17 cellular contexts compared by ENCODE assay signal in the genomic region with DNA sequence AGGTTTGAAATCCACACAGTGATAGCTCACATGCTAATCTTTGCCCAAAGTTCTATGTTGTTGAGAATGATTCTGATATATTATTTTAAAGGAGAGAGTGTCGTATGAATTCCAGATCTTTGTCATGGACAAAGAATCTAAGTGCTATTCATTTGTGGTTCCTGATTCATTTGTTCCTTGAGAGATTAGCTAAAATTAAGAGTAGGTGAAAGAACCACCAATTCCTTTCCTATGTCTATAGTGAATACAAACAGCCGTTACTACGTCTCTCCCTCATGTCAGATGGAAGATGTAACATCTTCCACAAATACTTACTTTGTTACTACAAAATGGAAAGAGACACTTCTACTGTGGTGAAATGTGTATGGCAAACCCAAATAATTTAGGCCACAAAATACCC. TPM values are rescaled to one million over a fixed set of nuclear protein-coding genes. Genes with fewer than 3 reads are reported as not detected.
DNase-seq lines count a peak whose midpoint lies in the region; ATAC-seq and TF ChIP-seq lines count a peak whose summit lies in the region.
"Had no signal": no experiment of that assay in that cellular context is flagged by ENCODE, and none has a peak within 500 bp of the region (broad histone marks: within the 10 kb centered on the region; RNA-seq: fewer than 3 reads in every experiment).

No MANE protein-coding gene starts in this region.

- no peaks in the 10 kb centered on the region for H3K36me3 ChIP-seq in neural progenitor cell
- H3K36me3 ChIP-seq in Peyer's patch, result no peaks in the 10 kb centered on the region
- H3K36me3 ChIP-seq: BLaER1 had no signal

- no peaks in the 10 kb centered on the region for H4K20me1 ChIP-seq in neural progenitor cell (ENCODE audit: low read depth)

- no peak overlapping the region for H3K9ac ChIP-seq in neural progenitor cell
- H3K9ac ChIP-seq: BLaER1 had no signal

- no peak overlapping the region for H3K4me3 Mint-ChIP-seq in stimulated activated naive CD8-positive, alpha-beta T cell treated with anti-CD3 and anti-CD28 coated beads, Interleukin-15, amount 100 ng/mL, for 72 hours
- H3K4me3 Mint-ChIP-seq in brain (peak overlapping the region in 3 of 5 experiments; percentile 51 to 68 (median 67)), neural progenitor cell (peak overlapping the region; percentile 27)
- H3K4me3 Mint-ChIP-seq: CD14-positive monocyte, GM23338 had no signal

- peaks cover 42% of the 10 kb centered on the region for H3K27me3 Mint-ChIP-seq in stimulated activated naive CD8-positive, alpha-beta T cell treated with anti-CD3 and anti-CD28 coated beads, Interleukin-15, amount 100 ng/mL, for 72 hours
- H3K27me3 Mint-ChIP-seq in brain, result peaks cover 56% of the 10 kb centered on the region
- peaks cover 9% of the 10 kb centered on the region for H3K27me3 Mint-ChIP-seq in neural progenitor cell (ENCODE audit: insufficient read depth, low read depth)

- H3K27me3 ChIP-seq in neural progenitor cell (no peaks in the 10 kb centered on the region), Peyer's patch (no peaks in the 10 kb centered on the region)

- no peak overlapping the region for H2AFZ ChIP-seq in neural progenitor cell (replicated peaks)
- H2AFZ ChIP-seq: GM23338 had no signal

- TF ChIP-seq CTCF in brain (conservative IDR thresholded peaks at IDR 0.05) (no peak), neural progenitor cell (IDR thresholded peaks at IDR 0.05) (no peak), Peyer's patch (IDR thresholded peaks at IDR 0.05) (no peak)

- no peaks in the 10 kb centered on the region for H3K9me3 Mint-ChIP-seq in stimulated activated naive CD8-positive, alpha-beta T cell treated with anti-CD3 and anti-CD28 coated beads, Interleukin-15, amount 100 ng/mL, for 72 hours
- H3K9me3 Mint-ChIP-seq in brain, result peaks cover 0 to 6% (median 3%) of the 10 kb centered on the region in 5 experiments
- peaks cover 3% of the 10 kb centered on the region for H3K9me3 Mint-ChIP-seq in neural progenitor cell
- H3K9me3 Mint-ChIP-seq: GM23338 had no signal

- DNase-seq in stimulated activated naive CD8-positive, alpha-beta T cell treated with anti-CD3 and anti-CD28 coated beads, Interleukin-15, Interleukin-2, amounts not matched to agents 100 U/mL and 50 U/mL, for 24 hours, result no peak
- no peak for DNase-seq in stimulated activated naive CD8-positive, alpha-beta T cell treated with anti-CD3 and anti-CD28 coated beads, Interleukin-15, amount 100 ng/mL, for 72 hours
- DNase-seq in neural progenitor cell (ENCODE audit: low spot score) (no peak), Peyer's patch (no peak), NCI-H2171 treated with DMSO at 0.1 percent for 48 hours (lab: John Stamatoyannopoulos, UW) (no peak)
- DNase-seq: 8988T; CD4-positive, alpha-beta memory T cell; DMS153; DMS79; GDM1; HCEC 1CT had no signal

- H3K4me1 Mint-ChIP-seq in stimulated activated naive CD8-positive, alpha-beta T cell treated with anti-CD3 and anti-CD28 coated beads, Interleukin-15, amount 100 ng/mL, for 72 hours, result peaks cover 12% of the 10 kb centered on the region
- peaks cover 16% of the 10 kb centered on the region for H3K4me1 Mint-ChIP-seq in brain
- peaks cover 17% of the 10 kb centered on the region for H3K4me1 Mint-ChIP-seq in neural progenitor cell

- H3K27ac Mint-ChIP-seq in stimulated activated naive CD8-positive, alpha-beta T cell treated with anti-CD3 and anti-CD28 coated beads, Interleukin-15, amount 100 ng/mL, for 72 hours, result no peak overlapping the region
- no peak overlapping the region for H3K27ac Mint-ChIP-seq in brain
- no peak overlapping the region for H3K27ac Mint-ChIP-seq in neural progenitor cell
- H3K27ac Mint-ChIP-seq: CD14-positive monocyte; CD4-positive, alpha-beta memory T cell; GM23338 had no signal

- H3K9me3 ChIP-seq in neural progenitor cell (ENCODE audit: low read depth) (no peaks in the 10 kb centered on the region), Peyer's patch (no peaks in the 10 kb centered on the region)
- H3K9me3 ChIP-seq: BLaER1 had no signal

- H3K4me3 ChIP-seq in neural progenitor cell (no peak overlapping the region), Peyer's patch (no peak overlapping the region)
- H3K4me3 ChIP-seq: BLaER1, GM23338 had no signal

- H3K36me3 Mint-ChIP-seq in brain (no peaks in the 10 kb centered on the region), neural progenitor cell (no peaks in the 10 kb centered on the region)
- H3K36me3 Mint-ChIP-seq: CD14-positive monocyte; CD4-positive, alpha-beta memory T cell had no signal

- H3K4me1 ChIP-seq in neural progenitor cell (peaks cover 7% of the 10 kb centered on the region), Peyer's patch (peaks cover 0 to 10% (median 0%) of the 10 kb centered on the region in 4 donors)

- H3K27ac ChIP-seq in neural progenitor cell, result no peak overlapping the region
- no peak overlapping the region for H3K27ac ChIP-seq in Peyer's patch
- H3K27ac ChIP-seq: BLaER1 had no signal

- H3K4me2 ChIP-seq in neural progenitor cell, result no peak overlapping the region
- H3K4me2 ChIP-seq: BLaER1, GM23338 had no signal

- peaks cover 17% of the 10 kb centered on the region for H3K79me2 ChIP-seq in neural progenitor cell (ENCODE audit: low read depth)

- H3F3A ChIP-seq in neural progenitor cell (ENCODE audit: low read depth), result peaks cover 36% of the 10 kb centered on the region

- no peak for TF ChIP-seq POLR2A in Peyer's patch (IDR thresholded peaks at IDR 0.05)

- peak; percentile 16 for ATAC-seq in stimulated activated naive CD8-positive, alpha-beta T cell treated with anti-CD3 and anti-CD28 coated beads, Interleukin-15, Interleukin-2, amounts not matched to agents 100 U/mL and 50 U/mL, for 24 hours
- no peak for ATAC-seq in stimulated activated naive CD8-positive, alpha-beta T cell treated with anti-CD3 and anti-CD28 coated beads, Interleukin-15, amount 100 ng/mL, for 72 hours
- no peak for ATAC-seq in HG03045 (IDR thresholded peaks at IDR 0.05; ENCODE audit: unreplicated experiment)
- ATAC-seq in HG03175 (IDR thresholded peaks at IDR 0.05; ENCODE audit: unreplicated experiment), result no peak
- ATAC-seq: GM23338 had no signal

RNA-seq across cellular contexts. Expression of a gene that starts 3.3 kb away (rescaled TPM):
- polyA plus RNA-seq in brain (ENCODE audit: insufficient read depth, low read depth, low replicate concordance), result 3.6 TPM
- total RNA-seq in neural progenitor cell (ENCODE audit: low replicate concordance) (30.1 and 44.2 TPM in 2 replicates), Peyer's patch (10 to 100 TPM; 21.2 to 43.2 (median 32.7) TPM)
- polyA plus RNA-seq: CD4-positive, alpha-beta memory T cell had no signal

Comparison
In these comparisons a context has a peak if more than half of its experiments do, and no peak if none do; other contexts are left out.
1. H3K4me3 Mint-ChIP-seq: peak in brain (3 of 5) and neural progenitor cell (single experiment); none in stimulated activated naive CD8-positive, alpha-beta T cell treated with anti-CD3 and anti-CD28 coated beads, Interleukin-15, amount 100 ng/mL, for 72 hours (0 of 2).